8 cellular contexts compared by ENCODE assay signal in the genomic region with DNA sequence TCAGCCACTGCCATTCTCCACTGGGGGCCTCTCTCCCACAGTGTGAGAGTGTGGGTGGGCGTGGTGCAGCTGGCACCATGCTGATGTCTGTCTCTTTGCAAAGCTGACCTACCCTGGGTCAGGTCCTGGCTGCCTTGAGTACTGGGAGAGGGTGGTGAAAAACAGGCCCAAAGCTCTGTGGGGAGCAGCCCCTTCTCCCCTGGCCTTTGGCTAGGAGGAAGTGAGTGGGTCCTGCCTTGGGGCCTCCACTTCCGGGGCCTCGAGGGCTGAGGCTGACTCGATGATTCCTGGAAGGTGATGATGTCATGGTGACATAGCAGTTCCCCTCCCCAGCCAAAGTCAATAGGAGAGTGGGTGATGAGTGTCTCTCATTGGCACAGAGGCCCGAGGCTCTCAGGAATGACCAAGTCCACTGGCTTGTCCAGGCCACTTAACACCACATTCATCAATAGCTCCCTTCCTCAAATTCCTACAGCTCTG. TPM values are rescaled to one million over a fixed set of nuclear protein-coding genes. Genes with fewer than 3 reads are reported as not detected.
A peak's percentile ranks its signal among the peaks of the same experiment; 100 is the strongest.
DNase-seq lines count a peak whose midpoint lies in the region; ATAC-seq and TF ChIP-seq lines count a peak whose summit lies in the region.

No MANE protein-coding gene starts in this region.

- POLR2A ChIA-PET in AG04450 (lab: Yijun Ruan, JAX): interaction anchor here (0.6 to 5.1 kb wide), 9 partner anchors 12 to 228 kb away, joined by 3 to 82 read pairs (median 7); partner anchors contain the start of genes IER5 and KIAA1614

- DNase-seq in AG04450 (ENCODE audit: low read depth, low spot score) (no peak), MV-4-11 (lab: John Stamatoyannopoulos, UW) (peak; percentile 45), left colon (no peak)
- DNase-seq in stimulated activated naive B cell treated with anti-CD40 and anti-IgM and Interleukin-4, amounts not matched to agents 10 μg/mL and 1 μg/mL and 100 μg/mL, for 72 hours: no peak

- no peaks in the 10 kb centered on the region for H3K36me3 Mint-ChIP-seq in activated T-helper 17 cell treated with anti-CD3 and anti-CD28 coated beads, Interleukin-2, amount 50 U/mL, for 72 hours (ENCODE audit: low read depth)
- H3K36me3 Mint-ChIP-seq in stimulated activated naive B cell treated with anti-CD40 and anti-IgM and Interleukin-4, amounts not matched to agents 10 μg/mL and 1 μg/mL and 100 μg/mL, for 72 hours: peaks cover 18 to 24% of the 10 kb centered on the region in 2 donors

- H3K9me3 ChIP-seq in AG04450 (ENCODE audit: control insufficient read depth, insufficient read depth, low read length): no peaks in the 10 kb centered on the region; the same call in none of the 2 replicates

- peaks cover 5% of the 10 kb centered on the region for H3K27me3 ChIP-seq in AG04450 (ENCODE audit: control insufficient read depth, insufficient read depth, low read length)

- peak overlapping the region; percentile 43 for H3K27ac ChIP-seq in AG04450 (ENCODE audit: low read depth, low read length)

- CTCF ChIA-PET in AG04450 (lab: Charles Lee): interaction anchor here (0.5 to 5.1 kb wide), 61 partner anchors 10 to 918 kb away, joined by 3 to 55 read pairs (median 5); no protein-coding TSS in a partner anchor

- peak overlapping the region; percentile 77 for H3K4me3 Mint-ChIP-seq in activated T-helper 17 cell treated with anti-CD3 and anti-CD28 coated beads, Interleukin-2, amount 50 U/mL, for 72 hours
- H3K4me3 Mint-ChIP-seq in stimulated activated naive B cell treated with anti-CD40 and anti-IgM and Interleukin-4, amounts not matched to agents 10 μg/mL and 1 μg/mL and 100 μg/mL, for 72 hours: peak overlapping the region; percentile 33 to 38

- H3K4me1 Mint-ChIP-seq in activated T-helper 17 cell treated with anti-CD3 and anti-CD28 coated beads, Interleukin-2, amount 50 U/mL, for 72 hours: peaks cover 41% of the 10 kb centered on the region
- H3K4me1 Mint-ChIP-seq in stimulated activated naive B cell treated with anti-CD40 and anti-IgM and Interleukin-4, amounts not matched to agents 10 μg/mL and 1 μg/mL and 100 μg/mL, for 72 hours: peaks cover 57 to 64% of the 10 kb centered on the region in 2 donors

- peak overlapping the region; percentile 92 for H3K27ac Mint-ChIP-seq in activated T-helper 17 cell treated with anti-CD3 and anti-CD28 coated beads, Interleukin-2, amount 50 U/mL, for 72 hours
- H3K27ac Mint-ChIP-seq in stimulated activated naive B cell treated with anti-CD40 and anti-IgM and Interleukin-4, amounts not matched to agents 10 μg/mL and 1 μg/mL and 100 μg/mL, for 72 hours: peak overlapping the region; percentile 75

- no peak for TF ChIP-seq CTCF in AG04450 (IDR thresholded peaks at IDR 0.05; ENCODE audit: low read depth, low read length)

- no peaks in the 10 kb centered on the region for H3K9me3 Mint-ChIP-seq in activated T-helper 17 cell treated with anti-CD3 and anti-CD28 coated beads, Interleukin-2, amount 50 U/mL, for 72 hours
- no peaks in the 10 kb centered on the region for H3K9me3 Mint-ChIP-seq in stimulated activated naive B cell treated with anti-CD40 and anti-IgM and Interleukin-4, amounts not matched to agents 10 μg/mL and 1 μg/mL and 100 μg/mL, for 72 hours

- ATAC-seq in activated T-helper 17 cell treated with anti-CD3 and anti-CD28 coated beads, Interleukin-2, amount 50 U/mL, for 72 hours (replicated peaks): peak; percentile 77
- ATAC-seq in left colon: peak; percentile 10
- ATAC-seq in stimulated activated naive B cell treated with anti-CD40 and anti-IgM and Interleukin-4, amounts not matched to agents 10 μg/mL and 1 μg/mL and 100 μg/mL, for 72 hours (replicated peaks): peak; percentile 53 to 61
- ATAC-seq in HG03045 (IDR thresholded peaks at IDR 0.05; ENCODE audit: unreplicated experiment): no peak
- ATAC-seq in HG02642 (IDR thresholded peaks at IDR 0.05; ENCODE audit: poor library complexity, unreplicated experiment): no peak
- no peak for ATAC-seq in HG03025 (IDR thresholded peaks at IDR 0.05; ENCODE audit: low FRiP score, unreplicated experiment)

- H3K4me3 ChIP-seq in AG04450 (ENCODE audit: low read depth, low read length): no peak overlapping the region

- intact Hi-C loops in left colon (cut with DNase I, micrococcal nuclease): loop anchor here (5.0 to 10.0 kb wide), 2 partner anchors 54 to 57 kb away; partner anchors contain the start of gene IER5 (in 2 of the 2)

- H3K27me3 Mint-ChIP-seq in activated T-helper 17 cell treated with anti-CD3 and anti-CD28 coated beads, Interleukin-2, amount 50 U/mL, for 72 hours: no peaks in the 10 kb centered on the region
- H3K27me3 Mint-ChIP-seq in stimulated activated naive B cell treated with anti-CD40 and anti-IgM and Interleukin-4, amounts not matched to agents 10 μg/mL and 1 μg/mL and 100 μg/mL, for 72 hours: peaks cover 0 to 7% of the 10 kb centered on the region in 2 donors

RNA-seq across cellular contexts. Expression of gene IER5, which starts 53.0 kb away (rescaled TPM):
- polyA plus RNA-seq in AG04450 (2011; rRNA removed): 20.4 and 20.7 TPM in 2 replicates
- polyA minus RNA-seq in AG04450 (2011; rRNA and poly(A)+ RNA removed): 26.6 and 31.9 TPM in 2 replicates
- 10 to 100 TPM; 40.9 to 60.4 TPM for total RNA-seq in activated T-helper 17 cell treated with anti-CD3 and anti-CD28 coated beads, Interleukin-2, amount 50 U/mL, for 72 hours
- total RNA-seq in left colon: 10 to 100 TPM; 13.8 to 19.8 TPM

Comparison
In these comparisons a context has a peak if more than half of its experiments do, and no peak if none do; other contexts are left out.
1. ATAC-seq: peak in activated T-helper 17 cell treated with anti-CD3 and anti-CD28 coated beads, Interleukin-2, amount 50 U/mL, for 72 hours (single experiment), left colon (single experiment) and stimulated activated naive B cell treated with anti-CD40 and anti-IgM and Interleukin-4, amounts not matched to agents 10 μg/mL and 1 μg/mL and 100 μg/mL, for 72 hours (2 of 2); none in HG03045 (single experiment), HG02642 (single experiment) and HG03025 (single experiment).